8 cellular contexts compared by ENCODE assay signal in genomic region chr7:105387621-105388372, GRCh38. TPM values are rescaled to one million over a fixed set of nuclear protein-coding genes. Genes with fewer than 3 reads are reported as not detected.
DNase-seq lines count a peak whose midpoint lies in the region; ATAC-seq, FAIRE-seq and TF ChIP-seq lines count a peak whose summit lies in the region.

No MANE protein-coding gene starts in this region.

- WGBS in A549 (ENCODE audit: missing lambda C conversion rate), result 4% methylated on average over 38 of the region's 75 CpGs
- 3% methylated on average over 36 of the region's 75 CpGs; no CpG with 5 or more reads in 1 of the 2 experiments for WGBS in H1 (ENCODE audit: extremely low coverage in 1 of 2, insufficient coverage in 1 of 2, insufficient read length in 1 of 2, insufficient replicate concordance in 2 of 2, low coverage in 1 of 2, low lambda C conversion rate in 2 of 2, missing lambda C conversion rate in 1 of 2), 2 experiments
- WGBS in mesenchymal stem cell, result under 1% methylated on average over 43 of the region's 75 CpGs

- H2BK12ac ChIP-seq in H1 (ENCODE audit: low read depth, low read length) (no peak overlapping the region), mesenchymal stem cell (ENCODE audit: low read length in 2 of 2) (peak overlapping the region in 1 of 2 experiments; percentile 63)

- no peaks in the 10 kb centered on the region; the same call in 1 of the 2 replicates for H3K23me2 ChIP-seq in H1 (ENCODE audit: low read depth, low read length)

- ATAC-seq in A549 (peak; percentile 68 to 79), GM18502 (IDR thresholded peaks at IDR 0.05; ENCODE audit: poor library complexity, unreplicated experiment) (peak; percentile 46), HG03025 (IDR thresholded peaks at IDR 0.05; ENCODE audit: low FRiP score, unreplicated experiment) (peak; percentile 43)
- peak; percentile 35 for ATAC-seq in activated CD8-positive, alpha-beta T cell treated with anti-CD3 and anti-CD28 coated beads for 36 hours

- H2BK5ac ChIP-seq in H1 (ENCODE audit: low read depth, low read length) (no peak overlapping the region), mesenchymal stem cell (ENCODE audit: low read depth, low read length, poor library complexity, severe bottlenecking) (no peak overlapping the region)

- H3K36me3 ChIP-seq in H1 (ENCODE audit: control insufficient read depth in 2 of 4, insufficient read depth in 4 of 4, low read length in 3 of 4) (peaks cover 0 to 4% (median 1%) of the 10 kb centered on the region in 4 experiments; a peak in 3 of 8 replicates), mesenchymal stem cell (ENCODE audit: control insufficient read depth in 1 of 2, insufficient read depth in 2 of 2, low read depth in 1 of 2, low read length in 2 of 2) (peaks cover 5% of the 10 kb centered on the region in 2 experiments)

- peaks cover 13% of the 10 kb centered on the region for H3K4me1 ChIP-seq in A549
- H3K4me1 ChIP-seq in H1 (replicated peaks in 1 of 4; ENCODE audit: control insufficient read depth in 3 of 4, insufficient read depth in 4 of 4, low read length in 3 of 4), result peaks cover 0 to 3% (median 0%) of the 10 kb centered on the region in 4 experiments; a peak in 2 of 7 replicates
- no peaks in the 10 kb centered on the region for H3K4me1 ChIP-seq in mesenchymal stem cell (ENCODE audit: control insufficient read depth, insufficient read depth, low read depth, low read length)

- no peak for TF ChIP-seq EP300 in A549 (IDR thresholded peaks at IDR 0.05)
- no peak for TF ChIP-seq EP300 in H1 (IDR thresholded peaks at IDR 0.05; ENCODE audit: borderline replicate concordance in 1 of 2, low read depth in 2 of 2, low read length in 2 of 2)

- no peak overlapping the region for H3K23ac ChIP-seq in H1 (ENCODE audit: insufficient read length)
- peak overlapping the region in 1 of 2 experiments; percentile 23 for H3K23ac ChIP-seq in mesenchymal stem cell (ENCODE audit: low read length in 2 of 2)

- H4K8ac ChIP-seq in H1 (ENCODE audit: extremely low read depth, insufficient read depth, low read length) (no peak overlapping the region), mesenchymal stem cell (ENCODE audit: low read length) (no peak overlapping the region)

- no peak overlapping the region for H2AFZ ChIP-seq in H1 (ENCODE audit: low read length)
- H2AFZ ChIP-seq in mesenchymal stem cell (ENCODE audit: low read depth, low read length), result peak overlapping the region; percentile 54

- peak overlapping the region; percentile 77 for H3K4me3 Mint-ChIP-seq in activated CD8-positive, alpha-beta T cell treated with anti-CD3 and anti-CD28 coated beads for 36 hours

- peak overlapping the region; percentile 75 for H3K27ac Mint-ChIP-seq in activated CD8-positive, alpha-beta T cell treated with anti-CD3 and anti-CD28 coated beads for 36 hours

- H3K18ac ChIP-seq in H1 (ENCODE audit: extremely low read depth, low read length) (peak overlapping the region; percentile 87), mesenchymal stem cell (ENCODE audit: low read depth in 1 of 2, low read length in 2 of 2) (peak overlapping the region; percentile 62 to 70)

- peak overlapping the region; percentile 39 for H3K56ac ChIP-seq in H1 (replicated peaks; ENCODE audit: insufficient read length, low read depth, low read length)

- H4K20me1 ChIP-seq in H1 (replicated peaks in 1 of 2; ENCODE audit: control insufficient read depth in 1 of 2, insufficient read depth in 2 of 2, low read length in 2 of 2), result peaks cover 4 to 11% of the 10 kb centered on the region in 2 experiments

- peaks cover 9 to 42% of the 10 kb centered on the region in 2 experiments for H3K79me2 ChIP-seq in H1 (ENCODE audit: control insufficient read depth in 1 of 2, insufficient read depth in 2 of 2, low read length in 2 of 2)

- no peak overlapping the region for H2AK5ac ChIP-seq in H1 (ENCODE audit: low read depth, low read length)
- H2AK5ac ChIP-seq in mesenchymal stem cell (ENCODE audit: low read length, severe bottlenecking), result no peak overlapping the region

- H3K27me3 Mint-ChIP-seq in activated CD8-positive, alpha-beta T cell treated with anti-CD3 and anti-CD28 coated beads for 36 hours, result no peaks in the 10 kb centered on the region

- H3K4me1 Mint-ChIP-seq in activated CD8-positive, alpha-beta T cell treated with anti-CD3 and anti-CD28 coated beads for 36 hours (ENCODE audit: low read depth), result peaks cover 33% of the 10 kb centered on the region

- H4K91ac ChIP-seq in H1 (replicated peaks; ENCODE audit: insufficient read length, low read length) (no peak overlapping the region), mesenchymal stem cell (ENCODE audit: low read length) (no peak overlapping the region)

- CTCF ChIA-PET in A549 (lab: Yijun Ruan, JAX), result interaction anchor here (0.7 to 1.3 kb wide), 5 partner anchors 10 to 42 kb away, joined by 3 to 5 read pairs (median 5); no protein-coding TSS in a partner anchor
- CTCF ChIA-PET in activated CD8-positive, alpha-beta T cell treated with anti-CD3 and anti-CD28 coated beads for 36 hours (lab: Charles Lee), result interaction anchor here (1.0 to 1.8 kb wide), 3 partner anchors 35 to 117 kb away, joined by 3 to 4 read pairs (median 4); no protein-coding TSS in a partner anchor
- CTCF ChIA-PET in H1 (lab: Charles Lee; ENCODE audit: partially characterized antibody), result no interaction called here

- peak overlapping the region; percentile 90 to 98 for H3K27ac ChIP-seq in A549
- H3K27ac ChIP-seq in H1 (ENCODE audit: low read depth, low read length), result no peak overlapping the region; the same call in 1 of the 2 replicates
- no peak overlapping the region for H3K27ac ChIP-seq in mesenchymal stem cell (ENCODE audit: low read length, poor library complexity, severe bottlenecking)

- no peaks in the 10 kb centered on the region for H3K9me3 Mint-ChIP-seq in activated CD8-positive, alpha-beta T cell treated with anti-CD3 and anti-CD28 coated beads for 36 hours

- POLR2A ChIA-PET in A549 (lab: Yijun Ruan, JAX) (interaction anchor here (1.7 kb wide), 1 partner anchor 119 kb away, joined by 4 read pairs; no protein-coding TSS in a partner anchor), H1 (lab: Charles Lee; ENCODE audit: partially characterized antibody) (interaction anchor here (0.5 to 4.5 kb wide), 9 partner anchors 8 to 404 kb away, joined by 3 to 28 read pairs (median 3); no protein-coding TSS in a partner anchor)
- POLR2A ChIA-PET in activated CD8-positive, alpha-beta T cell treated with anti-CD3 and anti-CD28 coated beads for 36 hours (lab: Charles Lee), result interaction anchor here (0.6 to 1.2 kb wide), 4 partner anchors 51 to 175 kb away, joined by 3 read pairs; no protein-coding TSS in a partner anchor

- DNase-seq in A549 (ENCODE audit: low read depth in 1 of 2, low spot score in 1 of 2) (peak; percentile 55 to 71), NCI-H345 (lab: John Stamatoyannopoulos, UW) (peak; percentile 78), H1 (ENCODE audit: low read depth in 1 of 2, low spot score in 2 of 2) (peak in 1 of 2 experiments; percentile 67), mesenchymal stem cell (peak; percentile 69)
- peak; percentile 62 for DNase-seq in activated CD8-positive, alpha-beta T cell treated with anti-CD3 and anti-CD28 coated beads for 36 hours
- peak; percentile 6 for DNase-seq in stimulated activated CD8-positive, alpha-beta memory T cell treated with anti-CD3 and anti-CD28 coated beads, Interleukin-15, amount 100 ng/mL, for 24 hours (ENCODE audit: low read depth)

- H3K4me3 ChIP-seq in A549 (peak overlapping the region; percentile 89), H1 (ENCODE audit: extremely low read depth in 1 of 4, insufficient read depth in 2 of 4, low read depth in 3 of 4, low read length in 4 of 4) (peak overlapping the region; percentile 81 to 99 (median 88)), mesenchymal stem cell (ENCODE audit: insufficient read depth in 1 of 2, low read depth in 1 of 2, low read length in 2 of 2) (peak overlapping the region; percentile 89 to 95)

- H4K5ac ChIP-seq in H1 (ENCODE audit: insufficient read length, low read depth, low read length), result no peak overlapping the region

- H3K36me3 Mint-ChIP-seq in activated CD8-positive, alpha-beta T cell treated with anti-CD3 and anti-CD28 coated beads for 36 hours (ENCODE audit: low read depth), result peaks cover 8% of the 10 kb centered on the region

- H3K4me2 ChIP-seq in A549, result peak overlapping the region; percentile 95
- peak overlapping the region; percentile 47 to 75 for H3K4me2 ChIP-seq in H1 (ENCODE audit: insufficient read depth in 1 of 2, low read depth in 2 of 2, low read length in 2 of 2)
- H3K4me2 ChIP-seq in mesenchymal stem cell (ENCODE audit: low read length, poor library complexity, severe bottlenecking), result peak overlapping the region; percentile 98

- H3K9me3 ChIP-seq in A549 (no peaks in the 10 kb centered on the region), H1 (ENCODE audit: insufficient read depth in 2 of 2, low read depth in 1 of 2, low read length in 1 of 2) (no peaks in the 10 kb centered on the region), mesenchymal stem cell (ENCODE audit: control insufficient read depth, low read length) (no peaks in the 10 kb centered on the region)

- H2BK15ac ChIP-seq in H1 (ENCODE audit: low read length), result no peak overlapping the region
- H2BK15ac ChIP-seq in mesenchymal stem cell (ENCODE audit: low read depth, poor library complexity, severe bottlenecking), result no peak overlapping the region

- intact Hi-C loops in activated CD8-positive, alpha-beta T cell treated with anti-CD3 and anti-CD28 coated beads for 36 hours (cut with micrococcal nuclease), result no loop called here

- TF ChIP-seq RAD21 in A549 (conservative IDR thresholded peaks at IDR 0.05 in 1 of 2, IDR thresholded peaks at IDR 0.05 in 1 of 2) (no peak), H1 (IDR thresholded peaks at IDR 0.05 in 1 of 2, conservative IDR thresholded peaks at IDR 0.05 in 1 of 2; ENCODE audit: low read depth in 2 of 2, low read length in 2 of 2) (no peak)

- FAIRE-seq in A549 (lab: Jason Lieb, UNC) (no peak), H1 (lab: Jason Lieb, UNC) (no peak)

- no peak overlapping the region for H2BK20ac ChIP-seq in H1 (ENCODE audit: low read length)

- H3K27me3 ChIP-seq in H1 (replicated peaks in 1 of 4; ENCODE audit: control insufficient read depth in 3 of 4, extremely low read depth in 1 of 4, insufficient read depth in 3 of 4, low read length in 3 of 4) (no peaks in the 10 kb centered on the region), mesenchymal stem cell (ENCODE audit: control insufficient read depth in 1 of 2, insufficient read depth in 1 of 2, low read length in 2 of 2) (no peaks in the 10 kb centered on the region)

- TF ChIP-seq CTCF in A549 (IDR thresholded peaks at IDR 0.05) (no peak; the same call in 2 of the 3 replicates), H1 (IDR thresholded peaks at IDR 0.05; ENCODE audit: control extremely low read depth in 1 of 3, insufficient read depth in 1 of 3, low read depth in 1 of 3, low read length in 3 of 3) (no peak)
- no peak for TF ChIP-seq CTCF in activated CD8-positive, alpha-beta T cell treated with anti-CD3 and anti-CD28 coated beads for 36 hours (IDR thresholded peaks at IDR 0.05)

- H3K4ac ChIP-seq in H1 (replicated peaks; ENCODE audit: insufficient read length, low read depth, low read length) (peak overlapping the region; percentile 65), mesenchymal stem cell (ENCODE audit: low read depth in 1 of 2, low read length in 2 of 2) (peak overlapping the region in 1 of 2 experiments; percentile 4)

- H3K14ac ChIP-seq in H1 (ENCODE audit: insufficient read length), result no peak overlapping the region
- H3K14ac ChIP-seq in mesenchymal stem cell (ENCODE audit: low read length in 2 of 2), result peak overlapping the region in 1 of 2 experiments; percentile 35

- H2BK120ac ChIP-seq in H1 (replicated peaks; ENCODE audit: low read depth, low read length), result no peak overlapping the region
- no peak overlapping the region for H2BK120ac ChIP-seq in mesenchymal stem cell (ENCODE audit: low read depth, low read length)

- H3K79me1 ChIP-seq in H1 (ENCODE audit: low read depth, low read length) (peaks cover 3% of the 10 kb centered on the region; the same call in 1 of the 2 replicates), mesenchymal stem cell (replicated peaks; ENCODE audit: low read length, poor library complexity, severe bottlenecking) (peaks cover 3% of the 10 kb centered on the region)

- H3K9ac ChIP-seq in H1 (replicated peaks in 1 of 4; ENCODE audit: extremely low read depth in 1 of 4, low read depth in 3 of 4, low read length in 3 of 4), result peak overlapping the region in 3 of 4 experiments; percentile 54 to 73 (median 69); a peak in 6 of 7 replicates
- peak overlapping the region; percentile 86 for H3K9ac ChIP-seq in mesenchymal stem cell (ENCODE audit: low read length)

- TF ChIP-seq POLR2A in A549 (IDR thresholded peaks at IDR 0.05; ENCODE audit: low read length) (no peak), H1 (IDR thresholded peaks at IDR 0.05; ENCODE audit: control extremely low read depth in 1 of 2, low read depth in 2 of 2, low read length in 2 of 2) (no peak)

RNA-seq across cellular contexts. Expression of gene SRPK2, which starts 0.9 kb away (rescaled TPM):
- polyA plus RNA-seq in A549 (2011; rRNA removed) (23.0 and 32.5 TPM in 2 replicates), A549 (2017; fragmentation: RNase III; extraction: RNeasy Plus Mini Kit Qiagen cat#74134 plus additional on column Dnase treatment) (29.8 to 32.6 TPM (median 30.9 TPM) in 3 replicates), H1 (2011; rRNA removed) (8.0 and 10.0 TPM in 2 replicates)
- polyA plus RNA-seq in A549 (2012; cell fraction: cytosol; rRNA removed), result 5.6 and 7.4 TPM in 2 replicates
- polyA plus RNA-seq in A549 (2012; cell fraction: nucleus; rRNA removed), result 4.9 and 8.7 TPM in 2 replicates
- 23.5 and 24.2 TPM in 2 replicates for polyA minus RNA-seq in A549 (2011; rRNA and poly(A)+ RNA removed)
- 10 to 100 TPM; 32.9 to 33.5 TPM for total RNA-seq in activated CD8-positive, alpha-beta T cell treated with anti-CD3 and anti-CD28 coated beads for 36 hours
- 47.1 and 51.2 TPM in 2 replicates for total RNA-seq in H1 (2021; fragmentation: NEBNext Ultra II Directional; extraction: Animal tissue kit (Norgen Biotek cat#: 25700))
- 12.8 TPM for polyA plus RNA-seq in H1 (2011; cell fraction: cytosol; rRNA removed)
- polyA plus RNA-seq in H1 (2011; cell fraction: nucleus; rRNA removed), result 10.2 TPM
- 24.5 to 36.3 TPM (median 26.9 TPM) in 4 replicates for polyA plus RNA-seq in H1 (2012, experiment 1 of 2)
- polyA plus RNA-seq in H1 (2012, experiment 2 of 2), result 2.5 TPM
- polyA plus RNA-seq in H1 (2013, experiment 1 of 2), result 33.6 TPM
- polyA plus RNA-seq in H1 (2013, experiment 2 of 2), result 32.5 TPM
- 26.2 and 29.4 TPM in 2 replicates for polyA minus RNA-seq in H1 (2011; rRNA and poly(A)+ RNA removed)
- 22.1 TPM for polyA minus RNA-seq in H1 (2011; cell fraction: cytosol; rRNA and poly(A)+ RNA removed)
- 40.2 TPM for polyA minus RNA-seq in H1 (2011; cell fraction: nucleus; rRNA and poly(A)+ RNA removed)
- 33.4 TPM for polyA plus RNA-seq in mesenchymal stem cell (2013, experiment 1 of 2)
- polyA plus RNA-seq in mesenchymal stem cell (2013, experiment 2 of 2), result 33.7 TPM

Comparison
In these comparisons a context has a peak if more than half of its experiments do, and no peak if none do; other contexts are left out.
1. H3K27ac ChIP-seq: peak in A549 (2 of 2); none in H1 (single experiment) and mesenchymal stem cell (single experiment).
2. Of the 18 proteins assayed by ChIP-seq in both H1 and A549: peak only in H1: MAX; only in A549: PHF8; in both: none; in neither: 15; mixed calls (peak in some experiments, not most) for 1.
3. Peak in every context shown above with its lines, with median percentiles within 50 percentile points of each other: ATAC-seq, H3K4me2 ChIP-seq and H3K4me3 ChIP-seq.